Comparison of ENCODE assay signal across 7 cellular contexts in the genomic region with DNA sequence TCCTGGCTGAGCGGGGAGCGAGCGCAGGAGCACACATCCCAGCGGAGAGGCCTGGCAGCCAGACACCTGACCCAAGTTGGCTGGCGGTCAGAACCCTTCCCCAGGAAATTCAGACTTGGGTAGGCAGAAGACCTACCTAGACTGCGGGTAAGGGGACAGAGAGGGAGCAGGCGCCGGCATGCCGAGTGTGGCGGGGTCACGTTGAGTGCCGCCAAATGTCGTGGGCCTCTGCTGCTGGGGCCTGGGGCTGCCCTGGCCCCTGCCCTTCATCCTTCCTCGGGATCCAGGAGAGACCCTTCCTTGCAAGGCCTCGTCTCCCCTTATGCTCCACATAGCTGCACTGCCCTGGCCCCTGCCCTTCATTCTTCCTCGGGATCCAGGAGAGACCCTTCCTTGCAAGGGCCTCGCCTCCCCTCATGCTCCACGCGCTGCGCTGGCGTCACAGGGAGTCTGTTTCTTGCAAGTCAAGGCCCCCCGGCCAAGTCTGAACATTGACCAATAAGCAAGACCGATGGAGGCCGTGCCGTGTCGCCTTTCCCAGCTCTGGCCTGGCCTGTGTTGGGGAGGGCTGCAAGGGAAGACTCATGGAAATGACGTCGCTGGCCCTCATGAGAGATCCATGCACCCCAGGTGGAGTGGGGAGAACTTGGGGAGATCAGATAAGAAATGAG. TPM values are rescaled to one million over a fixed set of nuclear protein-coding genes. Genes with fewer than 3 reads are reported as not detected.
"Had no signal": no experiment of that assay in that cellular context is flagged by ENCODE, and none has a peak within 500 bp of the region (broad histone marks: within the 10 kb centered on the region; RNA-seq: fewer than 3 reads in every experiment).

No MANE protein-coding gene starts in this region.

- ATAC-seq: HCT116 had no signal

- H3K36me3 ChIP-seq: HAP-1 had no signal

- H3K9me3 ChIP-seq: HAP-1 had no signal

- H3K4me1 Mint-ChIP-seq: IgD-negative memory B cell had no signal

- H3K4me3 ChIP-seq: GM23248, HAP-1 had no signal

- DNase-seq: GM23248, GOT3, H7 had no signal

- H3K9ac ChIP-seq: GM23248 had no signal

- H3K4me1 ChIP-seq: HAP-1 had no signal

- H3K36me3 Mint-ChIP-seq: IgD-negative memory B cell had no signal

- H3K4me3 Mint-ChIP-seq: IgD-negative memory B cell had no signal

- H3K9me3 Mint-ChIP-seq: IgD-negative memory B cell had no signal

- H3K27ac Mint-ChIP-seq: IgD-negative memory B cell had no signal

- H3K27ac ChIP-seq: GM23248 had no signal

- H2AFZ ChIP-seq: GM23248 had no signal

RNA-seq across cellular contexts. Expression of a gene that starts 47.8 kb away (rescaled TPM):
- total RNA-seq: HT-29 had no signal
- polyA plus RNA-seq: IgD-negative memory B cell had no signal
